ENCODE assay signal across 20 cellular contexts in the genomic region with DNA sequence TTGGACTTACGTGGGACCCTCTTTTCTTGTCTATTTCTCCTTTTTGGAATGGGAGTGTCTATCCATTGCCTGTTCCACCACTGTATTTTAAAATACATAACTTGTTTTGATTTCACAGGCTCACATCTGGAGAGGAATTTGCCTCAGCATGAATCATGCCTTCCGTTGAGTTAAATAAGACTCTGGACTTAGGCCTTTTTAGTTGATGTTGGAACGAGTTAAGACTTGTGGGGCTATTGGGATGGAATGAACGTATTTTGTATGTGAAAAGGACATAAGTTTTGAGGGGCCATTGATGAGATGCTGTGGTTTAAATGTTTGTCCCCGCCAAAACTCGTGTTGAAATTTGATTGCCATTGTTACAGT.
DNase-seq lines count a peak whose midpoint lies in the region; ATAC-seq and TF ChIP-seq lines count a peak whose summit lies in the region.
"Had no signal": no experiment of that assay in that cellular context is flagged by ENCODE, and none has a peak within 500 bp of the region (broad histone marks: within the 10 kb centered on the region; RNA-seq: fewer than 3 reads in every experiment).

No MANE protein-coding gene starts in this region.

- H3K36me3 Mint-ChIP-seq in HFFc6 (ENCODE audit: low read depth) (no peaks in the 10 kb centered on the region), natural killer cell (no peaks in the 10 kb centered on the region)
- H3K36me3 Mint-ChIP-seq: mesothelial cell of epicardium had no signal

- H3K9me3 Mint-ChIP-seq in HFFc6 (no peaks in the 10 kb centered on the region), natural killer cell (no peaks in the 10 kb centered on the region)
- H3K9me3 Mint-ChIP-seq: activated B cell treated with CpG ODN at 0.5 μM for 24 hours; activated CD8-positive, alpha-beta T cell treated with anti-CD3 and anti-CD28 coated beads for 36 hours; activated T-cell treated with anti-CD3 and anti-CD28 coated beads, Interleukin-2, amount 50 U/mL, for 72 hours had no signal

- intact Hi-C loops in breast epithelium (cut with DNase I; ENCODE audit: low total_unique reads) (no loop called here), natural killer cell (cut with micrococcal nuclease) (no loop called here)

- DNase-seq in HFFc6 (peak; percentile 15), breast epithelium (ENCODE audit: low spot score in 2 of 2) (no peak), fibroblast of pulmonary artery (ENCODE audit: low read depth) (peak; percentile 73), SW 1271 (lab: John Stamatoyannopoulos, UW) (no peak), natural killer cell (no peak)
- DNase-seq: activated B cell treated with CpG ODN at 0.5 μM for 24 hours; activated CD8-positive, alpha-beta T cell treated with anti-CD3 and anti-CD28 coated beads for 36 hours; activated T-cell treated with anti-CD3 and anti-CD28 coated beads, Interleukin-2, amount 50 U/mL, for 72 hours; GF-D8; NCI-H1048; NCI-H526; SJCRH30; stimulated activated CD4-positive, alpha-beta T cell treated with anti-CD3 and anti-CD28 coated beads, Interleukin-1b, Interleukin-23, amount 100 ng/mL, for 48 hours; substantia nigra; T-helper 2 cell had no signal

- peak overlapping the region; percentile 78 for H3K27ac Mint-ChIP-seq in HFFc6
- H3K27ac Mint-ChIP-seq in natural killer cell = no peak overlapping the region
- H3K27ac Mint-ChIP-seq: activated B cell treated with CpG ODN at 0.5 μM for 24 hours; activated CD8-positive, alpha-beta T cell treated with anti-CD3 and anti-CD28 coated beads for 36 hours; activated T-cell treated with anti-CD3 and anti-CD28 coated beads, Interleukin-2, amount 50 U/mL, for 72 hours; mesothelial cell of epicardium; neural progenitor cell had no signal

- H3K4me3 Mint-ChIP-seq in HFFc6 (no peak overlapping the region; the same call in 1 of the 2 replicates), natural killer cell (no peak overlapping the region)
- H3K4me3 Mint-ChIP-seq: activated B cell treated with CpG ODN at 0.5 μM for 24 hours; activated CD8-positive, alpha-beta T cell treated with anti-CD3 and anti-CD28 coated beads for 36 hours; activated T-cell treated with anti-CD3 and anti-CD28 coated beads, Interleukin-2, amount 50 U/mL, for 72 hours; mesothelial cell of epicardium; neural progenitor cell had no signal

- H3K27me3 Mint-ChIP-seq in HFFc6 (ENCODE audit: insufficient read depth) (no peaks in the 10 kb centered on the region), natural killer cell (ENCODE audit: low read depth in 2 of 2) (no peaks in the 10 kb centered on the region)
- H3K27me3 Mint-ChIP-seq: activated B cell treated with CpG ODN at 0.5 μM for 24 hours; activated CD8-positive, alpha-beta T cell treated with anti-CD3 and anti-CD28 coated beads for 36 hours had no signal

- no peaks in the 10 kb centered on the region for H3K36me3 ChIP-seq in breast epithelium
- H3K36me3 ChIP-seq: neural progenitor cell, SJCRH30 had no signal

- TF ChIP-seq CTCF in HFFc6 (IDR thresholded peaks at IDR 0.05) (no peak), breast epithelium (IDR thresholded peaks at IDR 0.05) (no peak), fibroblast of pulmonary artery (IDR thresholded peaks at IDR 0.05; ENCODE audit: low read length, missing control alignments) (no peak), natural killer cell (IDR thresholded peaks at IDR 0.05) (no peak)

- TF ChIP-seq POLR2A in breast epithelium (IDR thresholded peaks at IDR 0.05) = no peak

- H3K4me3 ChIP-seq in breast epithelium (no peak overlapping the region), fibroblast of pulmonary artery (replicated peaks; ENCODE audit: low read depth, low read length) (no peak overlapping the region), skin epidermis (no peak overlapping the region)
- H3K4me3 ChIP-seq: neural progenitor cell, SJCRH30 had no signal

- no peak for ATAC-seq in HG02938 (IDR thresholded peaks at IDR 0.05; ENCODE audit: unreplicated experiment)
- no peak for ATAC-seq in HG02759 (IDR thresholded peaks at IDR 0.05; ENCODE audit: unreplicated experiment)
- ATAC-seq in natural killer cell = no peak
- ATAC-seq: activated CD8-positive, alpha-beta T cell treated with anti-CD3 and anti-CD28 coated beads for 36 hours; activated T-cell treated with anti-CD3 and anti-CD28 coated beads, Interleukin-2, amount 50 U/mL, for 72 hours had no signal

- H3K4me1 Mint-ChIP-seq in HFFc6 (ENCODE audit: low read depth) (peaks cover 24% of the 10 kb centered on the region), natural killer cell (no peaks in the 10 kb centered on the region)
- H3K4me1 Mint-ChIP-seq: activated B cell treated with CpG ODN at 0.5 μM for 24 hours had no signal

- peak overlapping the region; percentile 54 to 72 for H3K27ac ChIP-seq in breast epithelium
- peak overlapping the region in 12 of 21 experiments; percentile 44 to 82 (median 68) for H3K27ac ChIP-seq in skin epidermis
- H3K27ac ChIP-seq: neural progenitor cell, SJCRH30 had no signal

- H3K9me3 ChIP-seq in breast epithelium = no peaks in the 10 kb centered on the region
- H3K9me3 ChIP-seq: SJCRH30 had no signal

- no peaks in the 10 kb centered on the region for H3K4me1 ChIP-seq in breast epithelium
- H3K4me1 ChIP-seq: neural progenitor cell, SJCRH30 had no signal

- peaks cover 0 to 28% of the 10 kb centered on the region in 2 donors for H3K27me3 ChIP-seq in breast epithelium
- H3K27me3 ChIP-seq: neural progenitor cell, SJCRH30 had no signal

Comparison
In these comparisons a context has a peak if more than half of its experiments do, and no peak if none do; other contexts are left out.
1. DNase-seq: peak in HFFc6 (single experiment) and fibroblast of pulmonary artery (single experiment); none in breast epithelium (0 of 2), SW 1271 (0 of 2) and natural killer cell (single experiment).